In genomic region chr18:68759308-68759707, GRCh38 we compare ENCODE assay signal across 18 cellular contexts. TPM values are rescaled to one million over a fixed set of nuclear protein-coding genes. Genes with fewer than 3 reads are reported as not detected.
DNase-seq lines count a peak whose midpoint lies in the region; ATAC-seq, FAIRE-seq and TF ChIP-seq lines count a peak whose summit lies in the region.
"Had no signal": no experiment of that assay in that cellular context is flagged by ENCODE, and none has a peak within 500 bp of the region (broad histone marks: within the 10 kb centered on the region; RNA-seq: fewer than 3 reads in every experiment).

No MANE protein-coding gene starts in this region.

- no peak for TF ChIP-seq EP300 in HepG2 (IDR thresholded peaks at IDR 0.05; ENCODE audit: low read depth in 2 of 2, low read length in 2 of 2)
- no peak for TF ChIP-seq EP300 in HepG2 (CRISPR knock-in tag; IDR thresholded peaks at IDR 0.05; ENCODE audit: borderline replicate concordance)

- H3K79me2 ChIP-seq in HepG2 (ENCODE audit: insufficient read depth, low read length), result no peaks in the 10 kb centered on the region

- H2AFZ ChIP-seq in HepG2 (ENCODE audit: low read length), result no peak overlapping the region
- H2AFZ ChIP-seq: GM23338 had no signal

- TF ChIP-seq POLR2A in HepG2 (IDR thresholded peaks at IDR 0.05; ENCODE audit: insufficient read depth in 1 of 2, low read depth in 2 of 2, low read length in 2 of 2) (no peak), right lobe of liver (IDR thresholded peaks at IDR 0.05) (no peak)

- no peak for TF ChIP-seq RAD21 in HepG2 (CRISPR knock-in tag; IDR thresholded peaks at IDR 0.05)

- H3K9ac ChIP-seq in HepG2 (ENCODE audit: insufficient read depth, low read depth, low read length) (no peak overlapping the region), endodermal cell (ENCODE audit: extremely low read depth, low read length, poor library complexity, severe bottlenecking) (no peak overlapping the region)

- H3K9me3 ChIP-seq in HepG2 (ENCODE audit: low read length) (peaks cover 15% of the 10 kb centered on the region; the same call in 1 of the 2 replicates), right lobe of liver (no peaks in the 10 kb centered on the region), endodermal cell (ENCODE audit: control insufficient read depth, low read length) (peaks cover 7% of the 10 kb centered on the region)

- H3K36me3 ChIP-seq in HepG2 (replicated peaks in 1 of 2; ENCODE audit: control insufficient read depth in 1 of 2, insufficient read depth in 2 of 2, low read length in 2 of 2) (no peaks in the 10 kb centered on the region), right lobe of liver (no peaks in the 10 kb centered on the region), endodermal cell (ENCODE audit: control insufficient read depth, insufficient read depth, low read length) (no peaks in the 10 kb centered on the region)

- no peak for FAIRE-seq in HepG2 (lab: Jason Lieb, UNC)
- FAIRE-seq: GM12891, GM18507, GM19239 had no signal

- H3K9me3 Mint-ChIP-seq in WTC11 (peaks cover 25% of the 10 kb centered on the region), endodermal cell (peaks cover 9% of the 10 kb centered on the region)

- no peak for DNase-seq in HepG2 (ENCODE audit: low spot score)
- DNase-seq in right lobe of liver, result no peak
- DNase-seq in WTC11 (ENCODE audit: low spot score), result no peak
- no peak for DNase-seq in endodermal cell
- no peak for DNase-seq in activated naive CD4-positive, alpha-beta T cell (lab: John Stamatoyannopoulos, UW)
- DNase-seq: C1 segment of cervical spinal cord; Calu3; CD4-positive, alpha-beta memory T cell; COR-L47; DMS79; EL; GDM1; H9 had no signal

- ATAC-seq in HepG2, result no peak
- no peak for ATAC-seq in right lobe of liver
- no peak; the same call in 1 of the 2 replicates for ATAC-seq in WTC11
- no peak for ATAC-seq in GM19397 (IDR thresholded peaks at IDR 0.05; ENCODE audit: unreplicated experiment)
- ATAC-seq: GM23338 had no signal

- POLR2A ChIA-PET in HepG2 (lab: Yijun Ruan, JAX), result no interaction called here
- POLR2A ChIA-PET in WTC11 (lab: Charles Lee), result interaction anchor here (1.3 kb wide), 1 partner anchor 14 kb away, joined by 3 read pairs; no protein-coding TSS in a partner anchor

- CTCF ChIA-PET in HepG2 (lab: Yijun Ruan, JAX; ENCODE audit: low intra/inter-chr PET ratio, low total read pairs) (no interaction called here), WTC11 (lab: Charles Lee) (no interaction called here)

- no peaks in the 10 kb centered on the region for H3K27me3 ChIP-seq in HepG2 (ENCODE audit: control insufficient read depth in 1 of 2, insufficient read depth in 2 of 2, low read length in 2 of 2)
- H3K27me3 ChIP-seq in right lobe of liver, result no peaks in the 10 kb centered on the region
- H3K27me3 ChIP-seq in endodermal cell (ENCODE audit: control insufficient read depth, insufficient read depth, low read length, poor library complexity, severe bottlenecking), result no peaks in the 10 kb centered on the region

- no peaks in the 10 kb centered on the region for H4K20me1 ChIP-seq in HepG2 (ENCODE audit: insufficient read depth, low read length)

- WGBS in HepG2 (ENCODE audit: low lambda C conversion rate), result 21% methylated on average over 2 of the region's 2 CpGs
- WGBS in right lobe of liver (ENCODE audit: insufficient coverage, low coverage, low lambda C conversion rate, missing lambda C conversion rate), result 51% methylated on average over 2 of the region's 2 CpGs
- WGBS in endodermal cell (ENCODE audit: insufficient coverage in 1 of 2, insufficient read length in 1 of 2), 2 experiments, result 94% methylated on average over 1 of the region's 2 CpGs; no CpG with 5 or more reads in 1 of the 2 experiments

- H3K27ac ChIP-seq in HepG2 (ENCODE audit: extremely low read length, insufficient read depth, low read length) (no peak overlapping the region), right lobe of liver (no peak overlapping the region), endodermal cell (ENCODE audit: low read depth, low read length) (no peak overlapping the region)

- H3K36me3 Mint-ChIP-seq in WTC11 (peaks cover 11% of the 10 kb centered on the region), endodermal cell (ENCODE audit: low read depth) (no peaks in the 10 kb centered on the region)
- H3K36me3 Mint-ChIP-seq: CD4-positive, alpha-beta memory T cell had no signal

- H3K4me3 ChIP-seq in HepG2 (replicated peaks in 1 of 3; ENCODE audit: insufficient read depth in 1 of 3, low read depth in 2 of 3, low read length in 3 of 3) (no peak overlapping the region), right lobe of liver (no peak overlapping the region), endodermal cell (ENCODE audit: low read length) (no peak overlapping the region)
- H3K4me3 ChIP-seq: GM23338 had no signal

- no peak overlapping the region for H3K27ac Mint-ChIP-seq in WTC11
- H3K27ac Mint-ChIP-seq in endodermal cell, result no peak overlapping the region
- H3K27ac Mint-ChIP-seq: CD4-positive, alpha-beta memory T cell; GM23338; H9 had no signal

- H3K4me1 Mint-ChIP-seq in WTC11, result no peaks in the 10 kb centered on the region
- no peaks in the 10 kb centered on the region for H3K4me1 Mint-ChIP-seq in endodermal cell
- H3K4me1 Mint-ChIP-seq: CD4-positive, alpha-beta memory T cell; GM23338; H9 had no signal

- H3K4me3 Mint-ChIP-seq in WTC11, result no peak overlapping the region
- H3K4me3 Mint-ChIP-seq in endodermal cell, result no peak overlapping the region
- H3K4me3 Mint-ChIP-seq: CD4-positive, alpha-beta memory T cell; GM23338; H9 had no signal

- BruUV-seq in HepG2 (replicated peaks; lab: Mats Ljungman, UMichigan), result no TSS peak

- intact Hi-C loops in HepG2 (cut with micrococcal nuclease; ENCODE audit: unreplicated experiment), result loop anchor here (5.0 kb wide), 1 partner anchor 458 kb away; no protein-coding TSS in a partner anchor
- intact Hi-C loops in right lobe of liver (cut with DNase I), result no loop called here

- no peak overlapping the region for H3K4me2 ChIP-seq in HepG2 (ENCODE audit: low read depth, low read length)
- H3K4me2 ChIP-seq: GM23338 had no signal

- H3K4me1 ChIP-seq in HepG2 (ENCODE audit: insufficient read depth, low read length) (no peaks in the 10 kb centered on the region), right lobe of liver (no peaks in the 10 kb centered on the region), endodermal cell (ENCODE audit: control insufficient read depth, insufficient read depth, low read length) (no peaks in the 10 kb centered on the region)

- TF ChIP-seq CTCF in HepG2 (CRISPR knock-in tag; IDR thresholded peaks at IDR 0.05), result no peak
- TF ChIP-seq CTCF in right lobe of liver (IDR thresholded peaks at IDR 0.05), result no peak
- no peak for TF ChIP-seq CTCF in WTC11 (IDR thresholded peaks at IDR 0.05)
- TF ChIP-seq CTCF in endodermal cell (conservative IDR thresholded peaks at IDR 0.05), result peak; percentile 14

- in situ Hi-C loops in HepG2 (cut with HindIII; ENCODE audit: extremely low pct_ligation_motif_present, low pct_unique_long_range_greater_than_20kb), result no loop called here

- H3K27me3 Mint-ChIP-seq in WTC11 (ENCODE audit: low read depth) (peaks cover 2% of the 10 kb centered on the region; the same call in 1 of the 2 replicates), endodermal cell (ENCODE audit: insufficient read depth) (no peaks in the 10 kb centered on the region)

RNA-seq across cellular contexts. Expression of gene CCDC102B, which starts 38.6 kb away (rescaled TPM):
- total RNA-seq in HepG2 (2016; rRNA removed; fragmentation: Illumina TruSeq; extraction: Trizol) (3.7 and 4.4 TPM in 2 replicates), right lobe of liver (1 to 10 TPM in 3 of 6 experiments, under 1 TPM in 3; 0.86 to 1.7 (median 1.2) TPM), WTC11 (2021) (3.1 to 5.1 TPM (median 3.2 TPM) in 3 replicates), endodermal cell (1 to 10 TPM; 4.9 to 5.0 TPM)
- total RNA-seq in HepG2 (2016; cell fraction: cytosol; rRNA removed; fragmentation: Illumina TruSeq; extraction: Trizol; ENCODE audit: low read depth), result 2.3 and 2.6 TPM in 2 replicates
- 3.8 and 5.9 TPM in 2 replicates for total RNA-seq in HepG2 (2016; cell fraction: insoluble cytoplasmic fraction; rRNA removed; fragmentation: Illumina TruSeq; extraction: Trizol)
- 4.5 TPM in 2 replicates for total RNA-seq in HepG2 (2016; cell fraction: membrane; rRNA removed; fragmentation: Illumina TruSeq; extraction: Trizol)
- total RNA-seq in HepG2 (2016; cell fraction: nucleus; rRNA removed; fragmentation: Illumina TruSeq; extraction: Trizol), result 6.1 and 6.7 TPM in 2 replicates
- 2.3 TPM in 2 replicates for polyA plus RNA-seq in HepG2 (2011; rRNA removed)
- polyA plus RNA-seq in HepG2 (2011; cell fraction: cytosol; rRNA removed), result 1.8 and 2.1 TPM in 2 replicates
- polyA plus RNA-seq in HepG2 (2011; cell fraction: nucleus; rRNA removed), result 2.3 and 3.0 TPM in 2 replicates
- polyA plus RNA-seq in HepG2 (2012), result 3.4 and 4.2 TPM in 2 replicates
- 2.0 TPM in 2 replicates for polyA plus RNA-seq in HepG2 (2016; cell fraction: cytosol; fragmentation: Illumina TruSeq; extraction: Trizol; ENCODE audit: low read depth)
- 3.3 and 4.7 TPM in 2 replicates for polyA plus RNA-seq in HepG2 (2016; cell fraction: insoluble cytoplasmic fraction; fragmentation: Illumina TruSeq; extraction: Trizol; ENCODE audit: low read depth)
- polyA plus RNA-seq in HepG2 (2016; cell fraction: membrane; fragmentation: Illumina TruSeq; extraction: Trizol; ENCODE audit: low read depth), result 3.4 and 4.8 TPM in 2 replicates
- polyA plus RNA-seq in HepG2 (2016; cell fraction: nucleus; fragmentation: Illumina TruSeq; extraction: Trizol; ENCODE audit: insufficient read depth, low read depth), result 3.9 and 5.5 TPM in 2 replicates
- 1.4 and 2.4 TPM in 2 replicates for polyA minus RNA-seq in HepG2 (2011; rRNA and poly(A)+ RNA removed; ENCODE audit: low replicate concordance)
- polyA minus RNA-seq in HepG2 (2011; cell fraction: cytosol; rRNA and poly(A)+ RNA removed), result 0.53 and 0.69 TPM in 2 replicates
- 30.6 and 38.0 TPM in 2 replicates for polyA minus RNA-seq in HepG2 (2011; cell fraction: nucleus; rRNA and poly(A)+ RNA removed)
- polyA plus RNA-seq in endodermal cell (2013, experiment 1 of 2), result 8.2 TPM
- polyA plus RNA-seq in endodermal cell (2013, experiment 2 of 2), result 6.8 TPM

RNA-seq across cellular contexts. Expression of gene TMX3, which starts 44.4 kb away (rescaled TPM):
- total RNA-seq in HepG2 (2016; rRNA removed; fragmentation: Illumina TruSeq; extraction: Trizol) (11.6 and 25.0 TPM in 2 replicates), right lobe of liver (10 to 100 TPM; 10.1 to 21.6 (median 19.6) TPM), WTC11 (2021) (28.9 to 33.3 TPM (median 29.4 TPM) in 3 replicates), endodermal cell (10 to 100 TPM; 50.7 to 51.2 TPM)
- 2.8 and 3.7 TPM in 2 replicates for total RNA-seq in HepG2 (2016; cell fraction: cytosol; rRNA removed; fragmentation: Illumina TruSeq; extraction: Trizol; ENCODE audit: low read depth)
- 11.6 and 25.0 TPM in 2 replicates for total RNA-seq in HepG2 (2016; cell fraction: insoluble cytoplasmic fraction; rRNA removed; fragmentation: Illumina TruSeq; extraction: Trizol)
- 5.9 and 6.3 TPM in 2 replicates for total RNA-seq in HepG2 (2016; cell fraction: membrane; rRNA removed; fragmentation: Illumina TruSeq; extraction: Trizol)
- 61.6 and 63.5 TPM in 2 replicates for total RNA-seq in HepG2 (2016; cell fraction: nucleus; rRNA removed; fragmentation: Illumina TruSeq; extraction: Trizol)
- polyA plus RNA-seq in HepG2 (2011; rRNA removed), result 11.4 and 12.9 TPM in 2 replicates
- 3.8 and 6.5 TPM in 2 replicates for polyA plus RNA-seq in HepG2 (2011; cell fraction: cytosol; rRNA removed)
- polyA plus RNA-seq in HepG2 (2011; cell fraction: nucleus; rRNA removed), result 26.3 and 30.8 TPM in 2 replicates
- polyA plus RNA-seq in HepG2 (2012), result 17.1 and 18.0 TPM in 2 replicates
- 0.63 and 0.97 TPM in 2 replicates for polyA plus RNA-seq in HepG2 (2016; cell fraction: cytosol; fragmentation: Illumina TruSeq; extraction: Trizol; ENCODE audit: low read depth)
- polyA plus RNA-seq in HepG2 (2016; cell fraction: insoluble cytoplasmic fraction; fragmentation: Illumina TruSeq; extraction: Trizol; ENCODE audit: low read depth), result 7.3 and 9.0 TPM in 2 replicates
- polyA plus RNA-seq in HepG2 (2016; cell fraction: membrane; fragmentation: Illumina TruSeq; extraction: Trizol; ENCODE audit: low read depth), result 2.0 and 2.1 TPM in 2 replicates
- polyA plus RNA-seq in HepG2 (2016; cell fraction: nucleus; fragmentation: Illumina TruSeq; extraction: Trizol; ENCODE audit: insufficient read depth, low read depth), result 67.2 and 75.3 TPM in 2 replicates
- 23.8 and 34.6 TPM in 2 replicates for polyA minus RNA-seq in HepG2 (2011; rRNA and poly(A)+ RNA removed; ENCODE audit: low replicate concordance)
- 14.5 and 21.2 TPM in 2 replicates for polyA minus RNA-seq in HepG2 (2011; cell fraction: cytosol; rRNA and poly(A)+ RNA removed)
- polyA minus RNA-seq in HepG2 (2011; cell fraction: nucleus; rRNA and poly(A)+ RNA removed), result 107 and 108 TPM in 2 replicates
- 55.2 TPM for polyA plus RNA-seq in endodermal cell (2013, experiment 1 of 2)
- 46.8 TPM for polyA plus RNA-seq in endodermal cell (2013, experiment 2 of 2)

Comparison
In these comparisons a context has a peak if more than half of its experiments do, and no peak if none do; other contexts are left out.
1. Of the 50 proteins assayed by ChIP-seq in both HepG2 and WTC11: peak only in HepG2: none; only in WTC11: none; in both: ZNF317; in neither: 49.